1 cellular context compared by ENCODE assay signal in genomic region chr10:15784662-15785300, GRCh38.
TF ChIP-seq lines count a peak whose summit lies in the region.

No MANE protein-coding gene starts in this region.

TF ChIP-seq in GM23338, 12 proteins besides CTCF, POLR2A, EP300 and RAD21 (continued from another document):
- TF ChIP-seq ZNF462 (CRISPR knock-in tag; IDR thresholded peaks at IDR 0.05) = no peak
- TF ChIP-seq ZNF331 (CRISPR knock-in tag; IDR thresholded peaks at IDR 0.05; ENCODE audit: low read depth) = no peak
- no peak for TF ChIP-seq ETS1 (IDR thresholded peaks at IDR 0.05)
- no peak for TF ChIP-seq EZH2 (IDR thresholded peaks at IDR 0.05; ENCODE audit: low read depth, unreplicated experiment)
- no peak for TF ChIP-seq POLR2AphosphoS5 (IDR thresholded peaks at IDR 0.05; ENCODE audit: low read depth)
- TF ChIP-seq EZH2phosphoT487 (IDR thresholded peaks at IDR 0.05; ENCODE audit: unreplicated experiment) = no peak
